Comparison of ENCODE assay signal across 21 cellular contexts in the genomic region with DNA sequence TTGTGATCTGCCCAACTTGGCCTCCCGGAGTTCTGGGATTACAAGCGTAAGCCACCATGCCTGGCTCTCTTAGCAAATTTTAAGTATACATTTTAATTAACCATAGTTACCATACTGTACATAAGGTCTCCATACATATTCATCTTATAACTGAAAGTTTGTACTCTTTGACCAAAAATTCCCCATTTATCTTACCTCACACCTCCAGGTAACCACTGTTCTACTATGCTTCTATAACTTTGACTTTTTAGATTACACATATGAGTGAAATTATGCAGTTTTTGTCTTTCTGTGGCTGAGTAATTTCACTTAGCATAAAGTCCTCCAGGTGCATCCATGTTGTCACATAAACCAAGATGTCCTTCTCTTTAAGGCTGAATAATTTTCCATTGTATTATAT. TPM values are rescaled to one million over a fixed set of nuclear protein-coding genes. Genes with fewer than 3 reads are reported as not detected.
DNase-seq lines count a peak whose midpoint lies in the region; ATAC-seq and TF ChIP-seq lines count a peak whose summit lies in the region.
"Had no signal": no experiment of that assay in that cellular context is flagged by ENCODE, and none has a peak within 500 bp of the region (broad histone marks: within the 10 kb centered on the region; RNA-seq: fewer than 3 reads in every experiment).

No MANE protein-coding gene starts in this region.

- H3K27me3 Mint-ChIP-seq in stimulated activated memory B cell treated with anti-CD40 and anti-IgM and Interleukin-4, amounts not matched to agents 10 μg/mL and 1 μg/mL and 100 μg/mL, for 72 hours = peaks cover 28% of the 10 kb centered on the region

- in situ Hi-C loops in mammary epithelial cell (cut with MboI; ENCODE audit: low sequenced_read_pairs in 2 of 2) = no loop called here

- no peaks in the 10 kb centered on the region for H3K27me3 ChIP-seq in mammary epithelial cell (ENCODE audit: insufficient read depth, low read length)

- intact Hi-C loops in cardiac septum (cut with DNase I) (no loop called here), mammary epithelial cell (cut with micrococcal nuclease) (no loop called here)

- no peaks in the 10 kb centered on the region for H3K79me2 ChIP-seq in mammary epithelial cell (ENCODE audit: insufficient read depth, low read length)

- peak; percentile 87 for ATAC-seq in GM18868 (IDR thresholded peaks at IDR 0.05; ENCODE audit: unreplicated experiment)
- peak; percentile 97 for ATAC-seq in HG02610 (IDR thresholded peaks at IDR 0.05; ENCODE audit: unreplicated experiment)
- peak; percentile 49 for ATAC-seq in HG02885 (IDR thresholded peaks at IDR 0.05; ENCODE audit: poor library complexity, unreplicated experiment)
- ATAC-seq in stimulated activated memory B cell treated with anti-CD40 and anti-IgM and Interleukin-4, amounts not matched to agents 10 μg/mL and 1 μg/mL and 100 μg/mL, for 72 hours = peak; percentile 47
- ATAC-seq: GM23338, HCT116, SK-N-SH treated with all-trans-retinoic acid at 6 μM for 48 hours, T-cell had no signal

- CTCF ChIA-PET in mammary epithelial cell (lab: Charles Lee; ENCODE audit: low non-redundant PET) = no interaction called here

- H3K9me3 ChIP-seq in mammary epithelial cell (replicated peaks; ENCODE audit: insufficient read depth, low read length) = no peaks in the 10 kb centered on the region

- no peak overlapping the region for H3K4me3 ChIP-seq in mammary epithelial cell (replicated peaks in 1 of 3; ENCODE audit: insufficient read depth in 1 of 3, low read depth in 2 of 3, low read length in 3 of 3)
- H3K4me3 ChIP-seq: GM23338 had no signal

- no peak overlapping the region for H3K27ac Mint-ChIP-seq in stimulated activated memory B cell treated with anti-CD40 and anti-IgM and Interleukin-4, amounts not matched to agents 10 μg/mL and 1 μg/mL and 100 μg/mL, for 72 hours
- H3K27ac Mint-ChIP-seq: GM23338, T-cell had no signal

- no peak overlapping the region for H3K9ac ChIP-seq in mammary epithelial cell (ENCODE audit: insufficient read depth, low read length)

- dilution Hi-C loops in mammary epithelial cell (cut with HindIII; ENCODE audit: low sequenced_read_pairs) = no loop called here

- H4K20me1 ChIP-seq in mammary epithelial cell (ENCODE audit: insufficient read depth, low read length) = no peaks in the 10 kb centered on the region

- H3K36me3 ChIP-seq in mammary epithelial cell (ENCODE audit: insufficient read depth, low read length) = no peaks in the 10 kb centered on the region

- 92% methylated on average over 2 of the region's 2 CpGs for WGBS in mammary epithelial cell (ENCODE audit: low coverage, missing lambda C conversion rate)

- H3K4me1 Mint-ChIP-seq in stimulated activated memory B cell treated with anti-CD40 and anti-IgM and Interleukin-4, amounts not matched to agents 10 μg/mL and 1 μg/mL and 100 μg/mL, for 72 hours = no peaks in the 10 kb centered on the region
- H3K4me1 Mint-ChIP-seq: T-cell had no signal

- no peaks in the 10 kb centered on the region for H3K36me3 Mint-ChIP-seq in stimulated activated memory B cell treated with anti-CD40 and anti-IgM and Interleukin-4, amounts not matched to agents 10 μg/mL and 1 μg/mL and 100 μg/mL, for 72 hours
- H3K36me3 Mint-ChIP-seq: T-cell had no signal

- no peaks in the 10 kb centered on the region for H3K9me3 Mint-ChIP-seq in stimulated activated memory B cell treated with anti-CD40 and anti-IgM and Interleukin-4, amounts not matched to agents 10 μg/mL and 1 μg/mL and 100 μg/mL, for 72 hours

- no peak for TF ChIP-seq CTCF in mammary epithelial cell (conservative IDR thresholded peaks at IDR 0.05 in 1 of 2, IDR thresholded peaks at IDR 0.05 in 1 of 2; ENCODE audit: extremely low read depth in 1 of 2, insufficient read depth in 1 of 2, low read depth in 1 of 2, low read length in 2 of 2)

- DNase-seq in NCI-H774 (lab: John Stamatoyannopoulos, UW) = no peak
- no peak for DNase-seq in cardiac septum (ENCODE audit: low spot score)
- DNase-seq in mammary epithelial cell = no peak
- DNase-seq: ACHN, C1 segment of cervical spinal cord, KBM-7, NCI-H1417, NCI-H187, NCI-H2107, NCI-H2227 treated with DMSO at 0.1 percent for 48 hours, NCI-H510A treated with DMSO at 0.1 percent for 48 hours, RPMI8226, SIG-M5, T-cell had no signal

- no peak overlapping the region for H3K27ac ChIP-seq in mammary epithelial cell (ENCODE audit: insufficient read depth, low read depth, low read length)

- BruUV-seq in mammary epithelial cell (replicated peaks; lab: Mats Ljungman, UMichigan) = no TSS peak

- H3K4me1 ChIP-seq in mammary epithelial cell (ENCODE audit: insufficient read depth, low read length) = no peaks in the 10 kb centered on the region

- no peak overlapping the region for H3K4me2 ChIP-seq in mammary epithelial cell (ENCODE audit: insufficient read depth, low read depth, low read length)
- H3K4me2 ChIP-seq: GM23338 had no signal

- no peak overlapping the region for H3K4me3 Mint-ChIP-seq in stimulated activated memory B cell treated with anti-CD40 and anti-IgM and Interleukin-4, amounts not matched to agents 10 μg/mL and 1 μg/mL and 100 μg/mL, for 72 hours
- H3K4me3 Mint-ChIP-seq: GM23338, T-cell had no signal

- H2AFZ ChIP-seq in mammary epithelial cell (ENCODE audit: low read depth, low read length) = no peak overlapping the region
- H2AFZ ChIP-seq: GM23338 had no signal

RNA-seq across cellular contexts. Expression of a gene that starts 17.4 kb away (rescaled TPM):
- not detected for total RNA-seq in cardiac septum
- total RNA-seq in mammary epithelial cell = not detected
- not detected for polyA plus RNA-seq in mammary epithelial cell
- polyA minus RNA-seq in mammary epithelial cell = not detected
- total RNA-seq: GM23338, T-cell had no signal
- polyA plus RNA-seq: GM23338 had no signal

Comparison
In these comparisons a context has a peak if more than half of its experiments do, and no peak if none do; other contexts are left out.
1. ATAC-seq: peak in every context shown above with its lines; median percentile 97 in HG02610; 87 in GM18868; 49 in HG02885; 47 in stimulated activated memory B cell treated with anti-CD40 and anti-IgM and Interleukin-4, amounts not matched to agents 10 μg/mL and 1 μg/mL and 100 μg/mL, for 72 hours.